ENCODE assay signal across 8 cellular contexts in the genomic region with DNA sequence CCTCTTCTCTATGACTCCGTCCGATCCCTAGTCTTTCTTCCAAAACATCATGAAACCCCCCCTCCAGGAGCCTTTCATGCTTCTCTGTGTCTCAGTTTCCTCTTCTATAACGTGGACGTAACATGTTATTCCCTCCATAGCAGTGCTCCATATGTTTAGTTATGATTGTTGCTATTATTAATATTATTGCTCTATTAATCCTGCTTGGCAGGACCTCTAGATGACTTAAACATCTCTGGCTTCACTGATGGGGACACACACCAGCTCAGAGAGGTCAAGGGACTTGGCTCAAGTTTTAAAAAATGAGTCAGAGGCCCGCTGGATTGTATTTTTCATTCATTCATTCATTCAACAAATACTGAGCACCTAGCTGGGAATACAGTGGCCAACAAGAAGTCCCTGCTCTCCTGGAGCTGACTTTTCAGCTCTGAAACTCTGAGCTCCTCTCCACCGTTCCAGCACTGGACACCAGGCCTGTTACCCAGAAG. TPM values are rescaled to one million over a fixed set of nuclear protein-coding genes. Genes with fewer than 3 reads are reported as not detected.
DNase-seq lines count a peak whose midpoint lies in the region; ATAC-seq and TF ChIP-seq lines count a peak whose summit lies in the region.

No MANE protein-coding gene starts in this region.

- no peak for DNase-seq in GM12864 (ENCODE audit: low read depth)
- no peak for DNase-seq in Peyer's patch
- no peak for DNase-seq in esophagus squamous epithelium (lab: John Stamatoyannopoulos, UW)
- no peak for DNase-seq in psoas muscle
- no peak for DNase-seq in cerebellar nuclear complex (lab: John Stamatoyannopoulos, UW)
- DNase-seq in HPDE6-E6E7 (ENCODE audit: extremely low spot score), result no peak
- no peak for DNase-seq in dedifferentiated amniotic fluid mesenchymal stem cell (ENCODE audit: extremely low spot score)

- peak overlapping the region; percentile 76 for H3K4me3 ChIP-seq in GM12864 (ENCODE audit: low read depth, low read length)
- peak overlapping the region; percentile 60 to 92 (median 66) for H3K4me3 ChIP-seq in Peyer's patch
- H3K4me3 ChIP-seq in esophagus squamous epithelium, result peak overlapping the region; percentile 52 to 78 (median 71)
- peak overlapping the region; percentile 70 for H3K4me3 ChIP-seq in psoas muscle

- TF ChIP-seq CTCF in GM12864 (IDR thresholded peaks at IDR 0.05; ENCODE audit: low read depth, low read length, missing control alignments), result no peak
- no peak for TF ChIP-seq CTCF in Peyer's patch (IDR thresholded peaks at IDR 0.05)
- no peak for TF ChIP-seq CTCF in esophagus squamous epithelium (IDR thresholded peaks at IDR 0.05)
- TF ChIP-seq CTCF in psoas muscle (IDR thresholded peaks at IDR 0.05), result no peak

- WGBS in esophagus squamous epithelium, 2 donors, result 15 to 21% methylated on average over 6 of the region's 6 CpGs
- 33 to 44% (median 35%) methylated on average over 6 of the region's 6 CpGs for WGBS in psoas muscle, 3 donors

- no peak for ATAC-seq in psoas muscle
- no peak for ATAC-seq in GM19328 (IDR thresholded peaks at IDR 0.05; ENCODE audit: unreplicated experiment)

- no peak for TF ChIP-seq POLR2A in Peyer's patch (IDR thresholded peaks at IDR 0.05)
- TF ChIP-seq POLR2A in esophagus squamous epithelium (IDR thresholded peaks at IDR 0.05), result no peak

- peak overlapping the region; percentile 76 to 91 (median 86) for H3K27ac ChIP-seq in Peyer's patch
- peak overlapping the region; percentile 92 to 98 (median 96) for H3K27ac ChIP-seq in esophagus squamous epithelium
- H3K27ac ChIP-seq in psoas muscle, result peak overlapping the region; percentile 82

- H3K9me3 ChIP-seq in Peyer's patch, result no peaks in the 10 kb centered on the region
- H3K9me3 ChIP-seq in esophagus squamous epithelium, result no peaks in the 10 kb centered on the region
- no peaks in the 10 kb centered on the region for H3K9me3 ChIP-seq in psoas muscle

- intact Hi-C loops in esophagus squamous epithelium (cut with DNase I) (no loop called here), psoas muscle (cut with DNase I) (no loop called here)

- H3K4me1 ChIP-seq in Peyer's patch, result peaks cover 0 to 19% (median 5%) of the 10 kb centered on the region in 4 donors
- peaks cover 20 to 62% (median 23%) of the 10 kb centered on the region in 3 donors for H3K4me1 ChIP-seq in esophagus squamous epithelium
- H3K4me1 ChIP-seq in psoas muscle, result peaks cover 11% of the 10 kb centered on the region

- no peaks in the 10 kb centered on the region for H3K27me3 ChIP-seq in Peyer's patch
- H3K27me3 ChIP-seq in esophagus squamous epithelium, result no peaks in the 10 kb centered on the region
- no peaks in the 10 kb centered on the region for H3K27me3 ChIP-seq in psoas muscle (ENCODE audit: insufficient read depth in 3 of 3, low read length in 2 of 3)

- H3K36me3 ChIP-seq in Peyer's patch (no peaks in the 10 kb centered on the region), esophagus squamous epithelium (peaks cover 0 to 14% (median 0%) of the 10 kb centered on the region in 3 donors), psoas muscle (ENCODE audit: insufficient read depth in 1 of 2, low read depth in 1 of 2) (no peaks in the 10 kb centered on the region)

RNA-seq across cellular contexts. Expression of gene CPLANE2, which starts 0.4 kb away (rescaled TPM):
- total RNA-seq in Peyer's patch (1 to 10 TPM in 3 of 4 donors, not detected in 1; 1.2 to 6.6 (median 3.4) TPM), esophagus squamous epithelium (1 to 10 TPM; 3.6 to 5.6 (median 3.9) TPM), psoas muscle (1 to 10 TPM; 1.0 to 5.1 (median 4.6) TPM)
- 1 to 10 TPM; 1.4 to 7.4 (median 4.0) TPM for polyA plus RNA-seq in psoas muscle

RNA-seq across cellular contexts. Expression of gene ARHGEF19, which starts 24.9 kb away (rescaled TPM):
- 10 to 100 TPM in 1 of 4 donors, 1 to 10 TPM in 3; 6.0 to 16.5 (median 7.3) TPM for total RNA-seq in Peyer's patch
- 10 to 100 TPM; 15.8 to 27.1 (median 20.6) TPM for total RNA-seq in esophagus squamous epithelium
- 1 to 10 TPM; 1.1 to 1.8 (median 1.3) TPM for total RNA-seq in psoas muscle
- polyA plus RNA-seq in psoas muscle, result 1 to 10 TPM in 2 of 3 donors, under 1 TPM in 1; 0.99 to 2.4 (median 1.3) TPM
